18 cellular contexts compared by ENCODE assay signal in the genomic region with DNA sequence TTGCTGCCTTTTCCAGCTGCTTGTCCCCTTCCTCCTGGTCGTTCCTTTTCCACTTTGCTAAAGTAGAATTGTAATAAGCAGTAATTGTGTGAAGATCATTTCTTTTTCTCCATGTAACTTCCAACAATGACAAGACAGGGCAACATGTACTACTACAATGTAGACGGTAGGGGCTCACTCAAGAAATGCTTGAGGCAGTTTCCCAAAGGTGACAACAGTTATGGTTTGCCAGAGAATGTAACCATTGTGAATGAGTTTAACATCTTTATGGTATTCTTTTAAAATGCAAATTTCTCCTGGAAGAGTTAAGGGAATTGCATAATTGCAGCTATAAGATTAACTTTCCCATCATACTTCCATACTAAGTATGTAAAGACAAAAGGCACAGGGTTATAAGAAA. TPM values are rescaled to one million over a fixed set of nuclear protein-coding genes. Genes with fewer than 3 reads are reported as not detected.
DNase-seq lines count a peak whose midpoint lies in the region; ATAC-seq, FAIRE-seq and TF ChIP-seq lines count a peak whose summit lies in the region.
"Had no signal": no experiment of that assay in that cellular context is flagged by ENCODE, and none has a peak within 500 bp of the region (broad histone marks: within the 10 kb centered on the region; RNA-seq: fewer than 3 reads in every experiment).

No MANE protein-coding gene starts in this region.

- peaks cover 59% of the 10 kb centered on the region for H3K36me3 ChIP-seq in mammary epithelial cell (ENCODE audit: insufficient read depth, low read length)
- H3K36me3 ChIP-seq in brain microvascular endothelial cell (replicated peaks), result peaks cover 62% of the 10 kb centered on the region
- peaks cover 90% of the 10 kb centered on the region for H3K36me3 ChIP-seq in iPS-18a (ENCODE audit: control insufficient read depth, low read depth, low read length)
- peaks cover 0 to 36% (median 10%) of the 10 kb centered on the region in 3 donors for H3K36me3 ChIP-seq in pancreas

- H3K27me3 ChIP-seq in mammary epithelial cell (ENCODE audit: insufficient read depth, low read length), result no peaks in the 10 kb centered on the region
- H3K27me3 ChIP-seq in brain microvascular endothelial cell (replicated peaks), result no peaks in the 10 kb centered on the region
- H3K27me3 ChIP-seq in iPS-18a (ENCODE audit: control insufficient read depth, insufficient read depth, low read length), result no peaks in the 10 kb centered on the region
- no peaks in the 10 kb centered on the region for H3K27me3 ChIP-seq in pancreas

- H3K27ac Mint-ChIP-seq in MCF 10A (ENCODE audit: low read depth, unreplicated experiment), result no peak overlapping the region
- H3K27ac Mint-ChIP-seq in type B pancreatic cell, result no peak overlapping the region
- H3K27ac Mint-ChIP-seq in stimulated activated naive CD8-positive, alpha-beta T cell treated with anti-CD3 and anti-CD28 coated beads, Interleukin-15, amount 100 ng/mL, for 72 hours, result peak overlapping the region in 1 of 2 donors; percentile 62

- no peak overlapping the region for H3K4me2 ChIP-seq in mammary epithelial cell (ENCODE audit: insufficient read depth, low read depth, low read length)
- H3K4me2 ChIP-seq: PC-9 had no signal

- no peaks in the 10 kb centered on the region for H3K9me3 Mint-ChIP-seq in MCF 10A (ENCODE audit: unreplicated experiment)
- H3K9me3 Mint-ChIP-seq in type B pancreatic cell, result no peaks in the 10 kb centered on the region
- no peaks in the 10 kb centered on the region for H3K9me3 Mint-ChIP-seq in stimulated activated naive CD8-positive, alpha-beta T cell treated with anti-CD3 and anti-CD28 coated beads, Interleukin-15, amount 100 ng/mL, for 72 hours
- H3K9me3 Mint-ChIP-seq: CD4-positive, alpha-beta memory T cell had no signal

- FAIRE-seq in pancreas (lab: Jason Lieb, UNC), result no peak
- FAIRE-seq: D721Med, K562 had no signal

- POLR2A ChIA-PET in MCF 10A (lab: Yijun Ruan, JAX), result interaction anchor here (0.6 to 2.0 kb wide), 4 partner anchors 11 to 544 kb away, joined by 3 to 6 read pairs (median 4); no protein-coding TSS in a partner anchor

- dilution Hi-C loops in mammary epithelial cell (cut with HindIII; ENCODE audit: low sequenced_read_pairs), result no loop called here

- in situ Hi-C loops in mammary epithelial cell (cut with MboI; ENCODE audit: low sequenced_read_pairs in 2 of 2), result loop anchor here in 1 of 2 donors (25.0 kb wide), 1 partner anchor 407 kb away; no protein-coding TSS in a partner anchor
- in situ Hi-C loops in brain microvascular endothelial cell (cut with HindIII; ENCODE audit: low pct_ligation_motif_present, low sequenced_read_pairs), result no loop called here

- H3K36me3 Mint-ChIP-seq in MCF 10A (ENCODE audit: insufficient read depth, unreplicated experiment), result peaks cover 92% of the 10 kb centered on the region
- peaks cover 41% of the 10 kb centered on the region for H3K36me3 Mint-ChIP-seq in type B pancreatic cell

- BruUV-seq in mammary epithelial cell (replicated peaks; lab: Mats Ljungman, UMichigan), result no TSS peak
- no TSS peak for BruUV-seq in MCF 10A (replicated peaks; lab: Mats Ljungman, UMichigan)

- H3K9ac ChIP-seq in mammary epithelial cell (ENCODE audit: insufficient read depth, low read length) (no peak overlapping the region), iPS-18a (ENCODE audit: low read length) (no peak overlapping the region)

- DNase-seq in mammary epithelial cell (no peak), MCF 10A (ENCODE audit: unreplicated experiment) (no peak), brain microvascular endothelial cell (no peak), type B pancreatic cell (ENCODE audit: extremely low spot score, unreplicated experiment) (no peak), pancreas (no peak)
- no peak for DNase-seq in stimulated activated naive CD8-positive, alpha-beta T cell treated with anti-CD3 and anti-CD28 coated beads, Interleukin-15, amount 100 ng/mL, for 72 hours
- DNase-seq in stimulated activated CD4-positive, alpha-beta T cell treated with anti-CD3 and anti-CD28 coated beads, Interleukin-4, amount 100 ng/mL, for 1 hour, result no peak
- DNase-seq: CD4-positive, alpha-beta memory T cell; DMS79; NCI-H1436 treated with DMSO at 0.1 percent for 48 hours; NCI-H2029 treated with DMSO at 0.1 percent for 48 hours; NCI-H2171 treated with DMSO at 0.1 percent for 48 hours; NCI-H774; PC-9 had no signal

- no peak for ATAC-seq in stimulated activated naive CD8-positive, alpha-beta T cell treated with anti-CD3 and anti-CD28 coated beads, Interleukin-15, amount 100 ng/mL, for 72 hours
- no peak for ATAC-seq in pancreas
- ATAC-seq: K562 had no signal

- H3K4me3 Mint-ChIP-seq in MCF 10A (ENCODE audit: unreplicated experiment) (no peak overlapping the region), type B pancreatic cell (no peak overlapping the region)
- H3K4me3 Mint-ChIP-seq in stimulated activated naive CD8-positive, alpha-beta T cell treated with anti-CD3 and anti-CD28 coated beads, Interleukin-15, amount 100 ng/mL, for 72 hours, result no peak overlapping the region
- H3K4me3 Mint-ChIP-seq: CD4-positive, alpha-beta memory T cell had no signal

- no peak overlapping the region for H3K27ac ChIP-seq in mammary epithelial cell (ENCODE audit: insufficient read depth, low read depth, low read length)
- H3K27ac ChIP-seq in brain microvascular endothelial cell, result no peak overlapping the region
- no peak overlapping the region for H3K27ac ChIP-seq in iPS-18a (ENCODE audit: low read length)
- no peak overlapping the region for H3K27ac ChIP-seq in pancreas
- H3K27ac ChIP-seq: 22Rv1, PC-9 had no signal

- intact Hi-C loops in mammary epithelial cell (cut with micrococcal nuclease), result no loop called here
- intact Hi-C loops in MCF 10A (cut with micrococcal nuclease), result loop anchor here (5.0 kb wide), 1 partner anchor 292 kb away; the partner anchor contains the start of gene BBS10
- intact Hi-C loops in pancreas (cut with DNase I), result no loop called here

- H3K9me3 ChIP-seq in mammary epithelial cell (replicated peaks; ENCODE audit: insufficient read depth, low read length) (no peaks in the 10 kb centered on the region), iPS-18a (ENCODE audit: control insufficient read depth, low read depth, low read length) (no peaks in the 10 kb centered on the region), pancreas (no peaks in the 10 kb centered on the region)

- H3K4me3 ChIP-seq in mammary epithelial cell (replicated peaks in 1 of 3; ENCODE audit: insufficient read depth in 1 of 3, low read depth in 2 of 3, low read length in 3 of 3), result no peak overlapping the region
- no peak overlapping the region for H3K4me3 ChIP-seq in brain microvascular endothelial cell (ENCODE audit: low read depth, low read length)
- H3K4me3 ChIP-seq in iPS-18a (ENCODE audit: low read length), result peak overlapping the region; percentile 8
- H3K4me3 ChIP-seq in pancreas, result no peak overlapping the region
- H3K4me3 ChIP-seq: K562, PC-9 had no signal

- H3K79me2 ChIP-seq in mammary epithelial cell (ENCODE audit: insufficient read depth, low read length), result peaks cover 33% of the 10 kb centered on the region

- no peaks in the 10 kb centered on the region for H3K4me1 Mint-ChIP-seq in MCF 10A (ENCODE audit: insufficient read depth, unreplicated experiment)
- no peaks in the 10 kb centered on the region for H3K4me1 Mint-ChIP-seq in type B pancreatic cell (ENCODE audit: unreplicated experiment)
- H3K4me1 Mint-ChIP-seq in stimulated activated naive CD8-positive, alpha-beta T cell treated with anti-CD3 and anti-CD28 coated beads, Interleukin-15, amount 100 ng/mL, for 72 hours, result no peaks in the 10 kb centered on the region
- H3K4me1 Mint-ChIP-seq: CD4-positive, alpha-beta memory T cell had no signal

- 78% methylated on average over 2 of the region's 2 CpGs for WGBS in mammary epithelial cell (ENCODE audit: low coverage, missing lambda C conversion rate)
- WGBS in pancreas, 2 donors, result 85 to 92% methylated on average over 2 of the region's 2 CpGs

- no peak overlapping the region for H2AFZ ChIP-seq in mammary epithelial cell (ENCODE audit: low read depth, low read length)
- H2AFZ ChIP-seq: PC-9 had no signal

- CTCF ChIA-PET in mammary epithelial cell (lab: Charles Lee; ENCODE audit: low non-redundant PET), result interaction anchor here (0.6 kb wide), 1 partner anchor 10 kb away, joined by 3 read pairs; no protein-coding TSS in a partner anchor
- CTCF ChIA-PET in MCF 10A (lab: Yijun Ruan, JAX), result interaction anchor here (0.6 to 0.7 kb wide), 3 partner anchors 9 to 19 kb away, joined by 3 to 4 read pairs (median 3); no protein-coding TSS in a partner anchor

- H3K27me3 Mint-ChIP-seq in MCF 10A (ENCODE audit: insufficient read depth, unreplicated experiment) (no peaks in the 10 kb centered on the region), type B pancreatic cell (no peaks in the 10 kb centered on the region)
- H3K27me3 Mint-ChIP-seq in stimulated activated naive CD8-positive, alpha-beta T cell treated with anti-CD3 and anti-CD28 coated beads, Interleukin-15, amount 100 ng/mL, for 72 hours, result no peaks in the 10 kb centered on the region
- H3K27me3 Mint-ChIP-seq: CD4-positive, alpha-beta memory T cell had no signal

- no peaks in the 10 kb centered on the region for H4K20me1 ChIP-seq in mammary epithelial cell (ENCODE audit: insufficient read depth, low read length)

- H3K4me1 ChIP-seq in mammary epithelial cell (ENCODE audit: insufficient read depth, low read length) (no peaks in the 10 kb centered on the region), iPS-18a (ENCODE audit: control insufficient read depth, low read depth, low read length) (peaks cover 13% of the 10 kb centered on the region), pancreas (no peaks in the 10 kb centered on the region)

- TF ChIP-seq CTCF in mammary epithelial cell (conservative IDR thresholded peaks at IDR 0.05 in 1 of 2, IDR thresholded peaks at IDR 0.05 in 1 of 2; ENCODE audit: extremely low read depth in 1 of 2, insufficient read depth in 1 of 2, low read depth in 1 of 2, low read length in 2 of 2), result peak; percentile 9 to 12
- TF ChIP-seq CTCF in MCF 10A (IDR thresholded peaks at IDR 0.05; ENCODE audit: unreplicated experiment), result no peak
- TF ChIP-seq CTCF in brain microvascular endothelial cell (IDR thresholded peaks at IDR 0.05; ENCODE audit: low read depth, low read length, missing control alignments), result peak; percentile 25
- TF ChIP-seq CTCF in type B pancreatic cell (conservative IDR thresholded peaks at IDR 0.05), result peak; percentile 39
- TF ChIP-seq CTCF in pancreas (IDR thresholded peaks at IDR 0.05), result no peak

RNA-seq across cellular contexts. Expression of gene PHLDA1, which starts 23.8 kb away (rescaled TPM):
- total RNA-seq in mammary epithelial cell (100 to 1,000 TPM; 161 to 545 TPM), MCF 10A (2022) (183 and 203 TPM in 2 replicates), type B pancreatic cell (ENCODE audit: low replicate concordance) (67.5 and 108 TPM in 2 replicates), pancreas (10 to 100 TPM in 3 of 6 donors, 1 to 10 TPM in 3; 2.9 to 16.1 (median 7.1) TPM)
- polyA plus RNA-seq in mammary epithelial cell (120 TPM), pancreas (1 to 10 TPM; 2.9 to 5.9 TPM)
- 135 TPM for polyA minus RNA-seq in mammary epithelial cell

RNA-seq across cellular contexts. Expression of gene NAP1L1, which starts 29.1 kb away (rescaled TPM):
- total RNA-seq in mammary epithelial cell, result 100 to 1,000 TPM; 167 to 381 TPM
- polyA plus RNA-seq in mammary epithelial cell, result 233 TPM
- 123 TPM for polyA minus RNA-seq in mammary epithelial cell
- 327 and 493 TPM in 2 replicates for total RNA-seq in MCF 10A (2022)
- 563 and 883 TPM in 2 replicates for total RNA-seq in type B pancreatic cell (ENCODE audit: low replicate concordance)
- total RNA-seq in pancreas, result 100 to 1,000 TPM in 3 of 6 donors, 10 to 100 TPM in 3; 69.4 to 188 (median 110) TPM
- 100 to 1,000 TPM in 1 of 2 donors, 10 to 100 TPM in 1; 81.7 to 134 TPM for polyA plus RNA-seq in pancreas

Comparison
In these comparisons a context has a peak if more than half of its experiments do, and no peak if none do; other contexts are left out.
1. CTCF ChIP-seq: peak in mammary epithelial cell (2 of 2), brain microvascular endothelial cell (single experiment) and type B pancreatic cell (single experiment); none in MCF 10A (single experiment) and pancreas (0 of 4).